1 cellular context compared by ENCODE assay signal in genomic region chr16:9095171-9095570, GRCh38.
TF ChIP-seq lines count a peak whose summit lies in the region.

No MANE protein-coding gene starts in this region.

TF ChIP-seq in GM12878, 131 proteins besides CTCF, POLR2A, EP300 and RAD21 (continued from another document):
- no peak for TF ChIP-seq SUPT20H (IDR thresholded peaks at IDR 0.05; ENCODE audit: borderline replicate concordance, control insufficient read depth, low read depth, low read length)
- no peak for TF ChIP-seq GATAD2B (conservative IDR thresholded peaks at IDR 0.05; ENCODE audit: low read depth)
- TF ChIP-seq MLLT1 (IDR thresholded peaks at IDR 0.05), result no peak
- TF ChIP-seq TARDBP (IDR thresholded peaks at IDR 0.05; ENCODE audit: borderline replicate concordance), result no peak
- TF ChIP-seq REST (IDR thresholded peaks at IDR 0.05; ENCODE audit: low read depth, low read length), result no peak
- TF ChIP-seq ELK1 (IDR thresholded peaks at IDR 0.05; ENCODE audit: low read depth, low read length), result no peak
- TF ChIP-seq IKZF2 (IDR thresholded peaks at IDR 0.05), result no peak
